Comparison of ENCODE assay signal across 12 cellular contexts in the genomic region with DNA sequence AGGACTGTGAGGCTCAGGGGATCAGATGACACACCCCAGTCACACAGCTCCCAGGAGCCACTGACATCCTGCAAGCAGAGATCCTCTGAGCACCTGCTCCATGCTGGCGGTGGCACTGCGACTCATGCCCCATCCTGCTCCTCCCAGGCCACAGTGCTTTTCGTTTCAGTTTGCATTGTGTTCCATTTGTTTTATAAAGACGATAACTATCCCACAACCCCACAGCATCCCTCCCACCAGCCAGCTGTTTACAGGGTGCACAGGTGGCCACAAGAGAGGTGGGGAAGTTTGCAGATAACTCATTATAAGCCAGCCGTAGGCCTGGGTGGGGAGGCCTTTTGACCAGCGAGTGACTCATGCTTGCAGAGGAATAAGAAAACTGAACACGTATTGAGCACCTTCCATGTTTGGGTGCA. TPM values are rescaled to one million over a fixed set of nuclear protein-coding genes. Genes with fewer than 3 reads are reported as not detected.
A peak's percentile ranks its signal among the peaks of the same experiment; 100 is the strongest.
DNase-seq lines count a peak whose midpoint lies in the region; ATAC-seq, FAIRE-seq and TF ChIP-seq lines count a peak whose summit lies in the region.
"Had no signal": no experiment of that assay in that cellular context is flagged by ENCODE, and none has a peak within 500 bp of the region (broad histone marks: within the 10 kb centered on the region; RNA-seq: fewer than 3 reads in every experiment).

No MANE protein-coding gene starts in this region.

- H3K27ac ChIP-seq in kidney (ENCODE audit: low read depth in 2 of 2, low read length in 2 of 2): no peak overlapping the region

- no peaks in the 10 kb centered on the region for H3K27me3 ChIP-seq in BE2C

- TF ChIP-seq POLR2A in H54 (IDR thresholded peaks at IDR 0.05; ENCODE audit: low read depth, low read length) (no peak), GM12892 (IDR thresholded peaks at IDR 0.05; ENCODE audit: low read depth, low read length) (no peak)

- intact Hi-C loops in kidney (cut with DNase I): no loop called here

- H3K4me1 ChIP-seq in BE2C (peaks cover 5% of the 10 kb centered on the region; the same call in 1 of the 2 replicates), kidney (ENCODE audit: control insufficient read depth in 1 of 2, insufficient read depth in 1 of 2, low read depth in 1 of 2, low read length in 2 of 2) (no peaks in the 10 kb centered on the region)

- no peak overlapping the region for H3K4me3 ChIP-seq in BE2C (ENCODE audit: low read depth, low read length)
- H3K4me3 ChIP-seq in kidney (ENCODE audit: low read length in 2 of 2): no peak overlapping the region

- DNase-seq in BE2C (peak; percentile 24), H54 (ENCODE audit: insufficient read length, low spot score) (peak; percentile 72), RPMI7951 (ENCODE audit: low read depth) (peak; percentile 10), kidney (peak; percentile 31), GM20000 (ENCODE audit: low spot score) (no peak), DMS79 (lab: John Stamatoyannopoulos, UW) (no peak), GM12892 (ENCODE audit: insufficient read length) (no peak)
- DNase-seq: cortex of kidney, KG1 had no signal

- H3K36me3 ChIP-seq in BE2C (no peaks in the 10 kb centered on the region), kidney (ENCODE audit: control insufficient read depth in 1 of 2, insufficient read depth in 2 of 2, low read length in 2 of 2) (peaks cover 0 to 2% of the 10 kb centered on the region in 2 donors)

- ATAC-seq in HG03354 (IDR thresholded peaks at IDR 0.05; ENCODE audit: poor library complexity, severe bottlenecking, unreplicated experiment): no peak
- ATAC-seq: natural killer cell treated with Interleukin-12 subunit alpha and Interleukin-12 subunit beta and Interleukin-15 and Interleukin-18, amount 100 ng/mL, for 72 hours had no signal

- no peak for TF ChIP-seq CTCF in BE2C (IDR thresholded peaks at IDR 0.05; ENCODE audit: low read depth, low read length)
- no peak for TF ChIP-seq CTCF in kidney (IDR thresholded peaks at IDR 0.05; ENCODE audit: borderline replicate concordance, extremely low read depth, insufficient read depth)
- TF ChIP-seq CTCF in GM20000 (IDR thresholded peaks at IDR 0.05; ENCODE audit: extremely low read depth, missing control alignments): no peak

- no peak overlapping the region for H3K9ac ChIP-seq in kidney (ENCODE audit: low read length in 2 of 2)

- no peaks in the 10 kb centered on the region; the same call in 1 of the 2 replicates for H3K9me3 ChIP-seq in BE2C
- H3K9me3 ChIP-seq in kidney (ENCODE audit: control insufficient read depth in 1 of 2, low read length in 2 of 2): no peaks in the 10 kb centered on the region

- no peak for FAIRE-seq in H54 (lab: Jason Lieb, UNC)
- no peak for FAIRE-seq in kidney (lab: Jason Lieb, UNC)
- no peak for FAIRE-seq in GM12892 (lab: Jason Lieb, UNC)
- FAIRE-seq: RCC 7860 had no signal

RNA-seq across cellular contexts. Expression of a gene that starts 28.2 kb away (rescaled TPM):
- polyA plus RNA-seq in BE2C (2012; ENCODE audit: insufficient read depth, insufficient read length, low read depth): not detected
- total RNA-seq in RPMI7951 (2014; rRNA removed; shearing (Covaris generic)): not detected in 2 replicates
- total RNA-seq in kidney: 3.0 TPM
- polyA plus RNA-seq in kidney (ENCODE audit: insufficient read depth, low read depth, low replicate concordance): 1.4 TPM
- not detected for polyA plus RNA-seq in GM12892 (2012; ENCODE audit: missing spikeins)
- total RNA-seq: natural killer cell treated with Interleukin-12 subunit alpha and Interleukin-12 subunit beta and Interleukin-15 and Interleukin-18, amount 100 ng/mL, for 72 hours had no signal

RNA-seq across cellular contexts. Expression of a gene that starts 48.1 kb away (rescaled TPM):
- 1.8 TPM for polyA plus RNA-seq in BE2C (2012; ENCODE audit: insufficient read depth, insufficient read length, low read depth)
- 5.2 and 5.5 TPM in 2 replicates for total RNA-seq in RPMI7951 (2014; rRNA removed; shearing (Covaris generic))
- total RNA-seq in kidney: 7.7 TPM
- 0.60 TPM for polyA plus RNA-seq in kidney (ENCODE audit: insufficient read depth, low read depth, low replicate concordance)
- polyA plus RNA-seq in GM12892 (2012; ENCODE audit: missing spikeins): 2.6 TPM

Comparison
In these comparisons a context has a peak if more than half of its experiments do, and no peak if none do; other contexts are left out.
1. DNase-seq: peak in BE2C (single experiment), H54 (single experiment), RPMI7951 (single experiment) and kidney (single experiment); none in GM20000 (single experiment), DMS79 (single experiment) and GM12892 (single experiment).